ENCODE assay signal across 12 cellular contexts in genomic region chr4:38055566-38055965, GRCh38.
A peak's percentile ranks its signal among the peaks of the same experiment; 100 is the strongest.
DNase-seq lines count a peak whose midpoint lies in the region; ATAC-seq and TF ChIP-seq lines count a peak whose summit lies in the region.
"Had no signal": no experiment of that assay in that cellular context is flagged by ENCODE, and none has a peak within 500 bp of the region (broad histone marks: within the 10 kb centered on the region; RNA-seq: fewer than 3 reads in every experiment).

No MANE protein-coding gene starts in this region.

- DNase-seq in SK-N-SH (peak; percentile 37), thyroid gland (no peak), epidermal melanocyte (ENCODE audit: insufficient read length, low spot score) (no peak), foreskin melanocyte (no peak)
- DNase-seq: KBM-7; NCI-H2107; pancreas; stimulated activated CD4-positive, alpha-beta T cell treated with anti-CD3 and anti-CD28 coated beads, Interleukin-4, amount 100 ng/mL, for 24 hours; stimulated activated naive CD8-positive, alpha-beta T cell treated with anti-CD3 and anti-CD28 coated beads, Interleukin-15, Interleukin-2, amounts not matched to agents 100 U/mL and 50 U/mL, for 24 hours had no signal

- no peak overlapping the region for H2AFZ ChIP-seq in SK-N-SH (ENCODE audit: low read depth)

- no peaks in the 10 kb centered on the region for H3K79me2 ChIP-seq in SK-N-SH (ENCODE audit: insufficient read depth)

- TF ChIP-seq CTCF in SK-N-SH (IDR thresholded peaks at IDR 0.05) (no peak), liver (IDR thresholded peaks at IDR 0.05; ENCODE audit: low read depth, low read length, missing input control) (no peak), thyroid gland (IDR thresholded peaks at IDR 0.05) (no peak)

- no peaks in the 10 kb centered on the region for H3K27me3 ChIP-seq in SK-N-SH (ENCODE audit: insufficient read depth)
- no peaks in the 10 kb centered on the region for H3K27me3 ChIP-seq in duodenal mucosa (ENCODE audit: control insufficient read depth in 1 of 2, insufficient read depth in 2 of 2, low read length in 2 of 2)
- no peaks in the 10 kb centered on the region for H3K27me3 ChIP-seq in liver (ENCODE audit: control insufficient read depth in 4 of 4, insufficient read depth in 4 of 4, low read length in 3 of 4)
- H3K27me3 ChIP-seq in thyroid gland, result no peaks in the 10 kb centered on the region
- H3K27me3 ChIP-seq: pancreas had no signal

- H3K9me3 ChIP-seq in SK-N-SH, result no peaks in the 10 kb centered on the region
- H3K9me3 ChIP-seq in duodenal mucosa (ENCODE audit: control insufficient read depth in 1 of 2, low read length in 2 of 2), result no peaks in the 10 kb centered on the region
- no peaks in the 10 kb centered on the region for H3K9me3 ChIP-seq in liver (ENCODE audit: control insufficient read depth in 4 of 4, low read length in 3 of 4)
- H3K9me3 ChIP-seq in thyroid gland, result no peaks in the 10 kb centered on the region
- H3K9me3 ChIP-seq: pancreas had no signal

- POLR2A ChIA-PET in SK-N-SH (lab: Yijun Ruan, JAX), result interaction anchor here (0.6 kb wide), 1 partner anchor 149 kb away, joined by 4 read pairs; no protein-coding TSS in a partner anchor

- peaks cover 4% of the 10 kb centered on the region for H3F3A ChIP-seq in SK-N-SH (replicated peaks; ENCODE audit: insufficient read depth)

- TF ChIP-seq RAD21 in SK-N-SH (IDR thresholded peaks at IDR 0.05; ENCODE audit: low read length) (peak; percentile 24), liver (IDR thresholded peaks at IDR 0.05) (no peak)

- no peaks in the 10 kb centered on the region for H3K9me2 ChIP-seq in SK-N-SH

- 82% methylated on average over 6 of the region's 8 CpGs for WGBS in SK-N-SH (ENCODE audit: low lambda C conversion rate)
- whole genome bisulfite sequencing in liver, result 78% methylated on average over 8 of the region's 8 CpGs
- 65 to 74% methylated on average over 7 to 8 of the region's 8 CpGs for WGBS in thyroid gland, 2 donors

- H3K36me3 ChIP-seq in SK-N-SH (replicated peaks in 1 of 2; ENCODE audit: control insufficient read depth in 1 of 2, insufficient read depth in 2 of 2, low read length in 1 of 2), result no peaks in the 10 kb centered on the region
- peaks cover 14 to 52% of the 10 kb centered on the region in 2 donors for H3K36me3 ChIP-seq in duodenal mucosa (ENCODE audit: control insufficient read depth in 1 of 2, insufficient read depth in 2 of 2, low read length in 2 of 2)
- peaks cover 3 to 31% (median 11%) of the 10 kb centered on the region in 4 donors for H3K36me3 ChIP-seq in liver (ENCODE audit: control insufficient read depth in 4 of 4, insufficient read depth in 3 of 4, low read depth in 1 of 4, low read length in 3 of 4)
- H3K36me3 ChIP-seq in thyroid gland, result peaks cover 0 to 14% of the 10 kb centered on the region in 2 donors

- H3K4me2 ChIP-seq in SK-N-SH, result no peak overlapping the region

- H3K4me1 ChIP-seq in SK-N-SH (ENCODE audit: control insufficient read depth in 1 of 2, insufficient read depth in 2 of 2, low read depth in 1 of 2, low read length in 1 of 2) (peaks cover 5 to 32% of the 10 kb centered on the region in 2 experiments; a peak in 3 of 4 replicates), duodenal mucosa (ENCODE audit: control insufficient read depth in 1 of 2, insufficient read depth in 2 of 2, low read length in 2 of 2) (no peaks in the 10 kb centered on the region), liver (ENCODE audit: control insufficient read depth in 4 of 4, insufficient read depth in 4 of 4, low read length in 3 of 4) (no peaks in the 10 kb centered on the region), thyroid gland (peaks cover 58 to 71% of the 10 kb centered on the region in 2 donors)

- TF ChIP-seq POLR2A in thyroid gland (IDR thresholded peaks at IDR 0.05), result no peak

- CTCF ChIA-PET in SK-N-SH (lab: Yijun Ruan, JAX), result interaction anchor here (1.0 to 2.1 kb wide), 3 partner anchors 124 to 727 kb away, joined by 3 to 8 read pairs (median 4); partner anchors contain the start of gene TLR10

- intact Hi-C loops in thyroid gland (cut with DNase I), result loop anchor here (10.0 kb wide), 2 partner anchors 269 to 619 kb away; no protein-coding TSS in a partner anchor

- H3K4me3 ChIP-seq in SK-N-SH (ENCODE audit: low read depth in 2 of 2, low read length in 1 of 2) (no peak overlapping the region), duodenal mucosa (ENCODE audit: low read depth in 1 of 2, low read length in 2 of 2) (no peak overlapping the region), liver (ENCODE audit: low read depth in 1 of 3, low read length in 3 of 3) (no peak overlapping the region), thyroid gland (replicated peaks in 1 of 3) (no peak overlapping the region)
- H3K4me3 ChIP-seq: pancreas had no signal

- H3K9ac ChIP-seq in SK-N-SH, result no peak overlapping the region
- no peak overlapping the region for H3K9ac ChIP-seq in duodenal mucosa (ENCODE audit: low read depth in 1 of 2, low read length in 2 of 2)
- no peak overlapping the region for H3K9ac ChIP-seq in liver (ENCODE audit: low read depth in 1 of 2, low read length in 2 of 2)

- ATAC-seq in HG03354 (IDR thresholded peaks at IDR 0.05; ENCODE audit: poor library complexity, severe bottlenecking, unreplicated experiment), result no peak
- ATAC-seq: stimulated activated naive CD8-positive, alpha-beta T cell treated with anti-CD3 and anti-CD28 coated beads, Interleukin-15, Interleukin-2, amounts not matched to agents 100 U/mL and 50 U/mL, for 24 hours had no signal

- TF ChIP-seq EP300 in SK-N-SH (IDR thresholded peaks at IDR 0.05; ENCODE audit: borderline replicate concordance in 1 of 2, low read depth in 1 of 2, low read length in 1 of 2), result no peak

- no peaks in the 10 kb centered on the region for H4K20me1 ChIP-seq in SK-N-SH (ENCODE audit: insufficient read depth)

- H3K27ac ChIP-seq in SK-N-SH (ENCODE audit: low read depth in 2 of 2, low read length in 1 of 2) (no peak overlapping the region; a peak in 1 of 4 replicates), duodenal mucosa (ENCODE audit: low read depth, low read length) (peak overlapping the region; percentile 39), liver (ENCODE audit: low read depth in 1 of 2, low read length in 2 of 2) (peak overlapping the region; percentile 55 to 65), thyroid gland (peak overlapping the region; percentile 40 to 79 (median 50))

TF ChIP-seq in SK-N-SH, 30 proteins besides CTCF, POLR2A, EP300 and RAD21:
- TF ChIP-seq GABPA (IDR thresholded peaks at IDR 0.05; ENCODE audit: low read depth), result no peak

TF ChIP-seq in liver, 16 proteins besides CTCF, POLR2A, EP300 and RAD21 (continues in another document):
- TF ChIP-seq HNF4A (conservative IDR thresholded peaks at IDR 0.05) (no peak), TAF1 (conservative IDR thresholded peaks at IDR 0.05) (no peak), EGR1 (IDR thresholded peaks at IDR 0.05; ENCODE audit: low read depth in 2 of 2) (no peak), RXRA (IDR thresholded peaks at IDR 0.05) (no peak), MAX (IDR thresholded peaks at IDR 0.05) (no peak), ZBTB33 (IDR thresholded peaks at IDR 0.05) (no peak), JUND (IDR thresholded peaks at IDR 0.05) (no peak), SP1 (IDR thresholded peaks at IDR 0.05) (no peak), FOXA1 (IDR thresholded peaks at IDR 0.05) (no peak), YY1 (IDR thresholded peaks at IDR 0.05) (no peak), REST (IDR thresholded peaks at IDR 0.05) (no peak), ATF3 (IDR thresholded peaks at IDR 0.05) (no peak), HNF4G (IDR thresholded peaks at IDR 0.05) (no peak)

Comparison
In these comparisons a context has a peak if more than half of its experiments do, and no peak if none do; other contexts are left out.
1. H3K27ac ChIP-seq: peak in duodenal mucosa (single experiment), liver (2 of 2) and thyroid gland (3 of 3); none in SK-N-SH (0 of 2).